Comparison of ENCODE assay signal across 8 cellular contexts in genomic region chr6:50791900-50792508, GRCh38. TPM values are rescaled to one million over a fixed set of nuclear protein-coding genes. Genes with fewer than 3 reads are reported as not detected.
DNase-seq lines count a peak whose midpoint lies in the region; FAIRE-seq and TF ChIP-seq lines count a peak whose summit lies in the region.

No MANE protein-coding gene starts in this region.

- peaks cover 1% of the 10 kb centered on the region; the same call in 1 of the 2 replicates for H3K27me3 ChIP-seq in H7 (ENCODE audit: control insufficient read depth, insufficient read depth, low read length)

- no peak overlapping the region for H3K27ac ChIP-seq in VCaP

- TF ChIP-seq CTCF in VCaP (conservative IDR thresholded peaks at IDR 0.05) = peak; percentile 81

- no peak overlapping the region for H3K4me3 ChIP-seq in H7 (ENCODE audit: insufficient read depth, low read depth, low read length)

- no peak for FAIRE-seq in urothelium cell line (lab: Jason Lieb, UNC)

- peak; percentile 3 for DNase-seq in NCI-H2107 treated with DMSO at 0.1 percent for 48 hours (lab: John Stamatoyannopoulos, UW; ENCODE audit: unreplicated experiment)
- DNase-seq in NCI-H2107 (lab: John Stamatoyannopoulos, UW) = no peak
- peak; percentile 59 for DNase-seq in H7
- DNase-seq in NCI-H1048 (lab: John Stamatoyannopoulos, UW) = peak; percentile 42
- peak; percentile 56 for DNase-seq in iPS-NIHi11 (ENCODE audit: low spot score)
- peak; percentile 52 for DNase-seq in urothelium cell line (ENCODE audit: low spot score)
- no peak for DNase-seq in stimulated activated CD4-positive, alpha-beta T cell treated with anti-CD3 and anti-CD28 coated beads, Interleukin-4, amount 100 ng/mL, for 4 hours

- no peaks in the 10 kb centered on the region for H3K36me3 ChIP-seq in H7 (replicated peaks; ENCODE audit: control insufficient read depth, insufficient read depth, low read length)

RNA-seq across cellular contexts. Expression of gene TFAP2B, which starts 26.7 kb away (rescaled TPM):
- not detected in 2 replicates for total RNA-seq in H7 (2014; rRNA removed; shearing (Covaris generic))

Comparison
In these comparisons a context has a peak if more than half of its experiments do, and no peak if none do; other contexts are left out.
1. DNase-seq: peak in NCI-H2107 treated with DMSO at 0.1 percent for 48 hours (single experiment), H7 (single experiment), NCI-H1048 (single experiment), iPS-NIHi11 (single experiment) and urothelium cell line (single experiment); none in NCI-H2107 (single experiment) and stimulated activated CD4-positive, alpha-beta T cell treated with anti-CD3 and anti-CD28 coated beads, Interleukin-4, amount 100 ng/mL, for 4 hours (0 of 2).